In the genomic region with DNA sequence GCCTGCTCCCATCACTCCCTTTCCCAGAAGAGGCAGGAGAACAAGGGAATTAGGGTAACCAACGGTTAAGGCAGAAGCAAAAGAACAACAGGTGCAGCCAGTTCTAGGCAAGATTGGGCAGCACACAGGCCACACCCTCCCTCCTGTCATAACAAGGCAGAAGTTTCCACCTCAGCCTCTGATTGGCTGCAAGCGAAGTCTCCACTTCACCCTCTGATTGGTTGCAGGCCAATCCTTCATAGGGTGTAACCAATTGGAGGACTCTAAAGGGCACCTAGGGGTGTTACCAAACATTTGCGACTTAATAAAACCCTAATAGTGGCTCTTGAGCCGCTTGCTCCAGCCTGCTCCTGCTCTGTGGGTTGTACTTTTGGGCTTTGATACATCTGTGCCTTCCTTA, we compare ENCODE assay signal across 18 cellular contexts.
DNase-seq lines count a peak whose midpoint lies in the region; ATAC-seq and TF ChIP-seq lines count a peak whose summit lies in the region.
"Had no signal": no experiment of that assay in that cellular context is flagged by ENCODE, and none has a peak within 500 bp of the region (broad histone marks: within the 10 kb centered on the region; RNA-seq: fewer than 3 reads in every experiment).

No MANE protein-coding gene starts in this region.

- TF ChIP-seq CTCF in WTC11 (IDR thresholded peaks at IDR 0.05): no peak

- no peak overlapping the region for H3K18ac ChIP-seq in mesendoderm (ENCODE audit: low read length)

- POLR2A ChIA-PET in WTC11 (lab: Charles Lee): no interaction called here

- no peaks in the 10 kb centered on the region for H3K79me1 ChIP-seq in mesendoderm (ENCODE audit: low read length)

- H3K4me2 ChIP-seq in mesendoderm (ENCODE audit: low read length): no peak overlapping the region

- whole genome bisulfite sequencing in mesendoderm (ENCODE audit: extremely low coverage, insufficient coverage, low lambda C conversion rate): no CpG with 5 or more reads among the region's 4 CpGs

- DNase-seq in DMS 273 (lab: John Stamatoyannopoulos, UW; ENCODE audit: unreplicated experiment) (peak; percentile 39), DMS 273 treated with DMSO at 0.1 percent for 48 hours (lab: John Stamatoyannopoulos, UW) (no peak), HUDEP-2 (lab: John Stamatoyannopoulos, UW; ENCODE audit: unreplicated experiment in 76 of 76) (peak in 52 of 76 experiments; percentile 12 to 70 (median 38)), WTC11 (ENCODE audit: low spot score) (no peak), mesendoderm (peak; percentile 49), GOT3 (lab: John Stamatoyannopoulos, UW) (no peak), NCI-H2029 (lab: John Stamatoyannopoulos, UW) (no peak)
- DNase-seq: activated CD4-positive, alpha-beta T cell treated with anti-CD3 and anti-CD28 coated beads, Interleukin-2, amount 10 ng/mL, durations not matched to agents 7 days and 5 days; central memory CD4-positive, alpha-beta T cell; NCI-H1105; stimulated activated CD4-positive, alpha-beta T cell treated with anti-CD3 and anti-CD28 coated beads, Interleukin-4, amount 100 ng/mL, for 1 hour; T-helper 9 cell; thyroid gland had no signal

- no peak overlapping the region for H2BK120ac ChIP-seq in mesendoderm (ENCODE audit: low read depth, low read length)

- CTCF ChIA-PET in WTC11 (lab: Charles Lee): no interaction called here

- no peaks in the 10 kb centered on the region for H3K27me3 ChIP-seq in mesendoderm (ENCODE audit: insufficient read depth, low read length, poor library complexity)
- H3K27me3 ChIP-seq: thyroid gland had no signal

- H4K8ac ChIP-seq in mesendoderm (ENCODE audit: low read depth, low read length): no peak overlapping the region

- H3K36me3 Mint-ChIP-seq in WTC11: no peaks in the 10 kb centered on the region

- H3K23ac ChIP-seq in mesendoderm (ENCODE audit: low read length): no peak overlapping the region

- H2AK5ac ChIP-seq in mesendoderm (ENCODE audit: low read length): no peak overlapping the region

- H3K36me3 ChIP-seq in mesendoderm (ENCODE audit: control insufficient read depth, insufficient read depth, low read length): no peaks in the 10 kb centered on the region
- H3K36me3 ChIP-seq: thyroid gland had no signal

- ATAC-seq in WTC11 (peak; percentile 70), HG03439 (IDR thresholded peaks at IDR 0.05; ENCODE audit: unreplicated experiment) (no peak)

- H3K27ac ChIP-seq in mesendoderm (ENCODE audit: low read depth, low read length): no peak overlapping the region
- H3K27ac ChIP-seq: 22Rv1, C4-2B, epithelial cell of prostate, thyroid gland had no signal

- H3K27me3 Mint-ChIP-seq in WTC11 (ENCODE audit: low read depth): no peaks in the 10 kb centered on the region

- H3K56ac ChIP-seq in mesendoderm (ENCODE audit: low read length): no peak overlapping the region

- H3K4me3 ChIP-seq in mesendoderm (ENCODE audit: low read length): no peak overlapping the region
- H3K4me3 ChIP-seq: thyroid gland had no signal

- H3K4ac ChIP-seq in mesendoderm (ENCODE audit: low read depth, low read length): no peak overlapping the region

- no peak overlapping the region for H3K9ac ChIP-seq in mesendoderm (ENCODE audit: low read length)

- no peaks in the 10 kb centered on the region for H3K79me2 ChIP-seq in mesendoderm (ENCODE audit: control insufficient read depth, insufficient read depth, low read length)

- no peak overlapping the region for H3K4me3 Mint-ChIP-seq in WTC11
- H3K4me3 Mint-ChIP-seq: activated CD4-positive, alpha-beta T cell treated with anti-CD3 and anti-CD28 coated beads, Interleukin-2, amount 10 ng/mL, durations not matched to agents 7 days and 5 days; activated T-helper 1 cell treated with anti-CD3 and anti-CD28 coated beads, Interleukin-12 subunit alpha, Interleukin-12 subunit beta, Interleukin-2, Interleukin-4 antibody, amounts not matched to agents 30 ng/mL and 10 ng/mL and 1 ng/mL, durations not matched to agents 14 hours and 24 hours and 36 hours had no signal

- no peak overlapping the region for H4K5ac ChIP-seq in mesendoderm (ENCODE audit: low read length)

- peaks cover 2% of the 10 kb centered on the region for H3K4me1 ChIP-seq in mesendoderm (ENCODE audit: control insufficient read depth, low read depth, low read length)

- H3K27ac Mint-ChIP-seq in WTC11: no peak overlapping the region
- H3K27ac Mint-ChIP-seq: activated CD4-positive, alpha-beta T cell treated with anti-CD3 and anti-CD28 coated beads, Interleukin-2, amount 10 ng/mL, durations not matched to agents 7 days and 5 days; activated T-helper 1 cell treated with anti-CD3 and anti-CD28 coated beads, Interleukin-12 subunit alpha, Interleukin-12 subunit beta, Interleukin-2, Interleukin-4 antibody, amounts not matched to agents 30 ng/mL and 10 ng/mL and 1 ng/mL, durations not matched to agents 14 hours and 24 hours and 36 hours had no signal

- no peaks in the 10 kb centered on the region for H3K9me3 Mint-ChIP-seq in WTC11

- H2BK15ac ChIP-seq in mesendoderm (replicated peaks; ENCODE audit: low read depth): no peak overlapping the region

- H2BK5ac ChIP-seq in mesendoderm (ENCODE audit: low read length): no peak overlapping the region

- H3K4me1 Mint-ChIP-seq in WTC11: peaks cover 18% of the 10 kb centered on the region

TF ChIP-seq in WTC11, 78 proteins besides CTCF, POLR2A, EP300 and RAD21:
- no peak for TF ChIP-seq TP53 (CRISPR knock-in tag; IDR thresholded peaks at IDR 0.05)
- peak; percentile 80 for TF ChIP-seq NFYB (CRISPR knock-in tag; conservative IDR thresholded peaks at IDR 0.05; ENCODE audit: low read depth)
- TF ChIP-seq MXD4 (CRISPR knock-in tag; IDR thresholded peaks at IDR 0.05; ENCODE audit: borderline replicate concordance): no peak
- no peak for TF ChIP-seq NR3C1 (CRISPR knock-in tag; conservative IDR thresholded peaks at IDR 0.05; ENCODE audit: low read depth)

Comparison
In these comparisons a context has a peak if more than half of its experiments do, and no peak if none do; other contexts are left out.
1. DNase-seq: peak in DMS 273 (single experiment), HUDEP-2 (52 of 76) and mesendoderm (single experiment); none in DMS 273 treated with DMSO at 0.1 percent for 48 hours (single experiment), WTC11 (single experiment), GOT3 (single experiment) and NCI-H2029 (single experiment).